In genomic region chr10:79100761-79101160, GRCh38 we compare ENCODE assay signal across 15 cellular contexts. TPM values are rescaled to one million over a fixed set of nuclear protein-coding genes. Genes with fewer than 3 reads are reported as not detected.
A peak's percentile ranks its signal among the peaks of the same experiment; 100 is the strongest.
DNase-seq lines count a peak whose midpoint lies in the region; ATAC-seq and TF ChIP-seq lines count a peak whose summit lies in the region.
"Had no signal": no experiment of that assay in that cellular context is flagged by ENCODE, and none has a peak within 500 bp of the region (broad histone marks: within the 10 kb centered on the region; RNA-seq: fewer than 3 reads in every experiment).

No MANE protein-coding gene starts in this region.

- intact Hi-C loops in testis (cut with DNase I; ENCODE audit: low total_unique reads), result no loop called here

- no peaks in the 10 kb centered on the region for H3K9me3 ChIP-seq in CD4-positive, CD25-positive, alpha-beta regulatory T cell (ENCODE audit: control insufficient read depth in 2 of 2, low read length in 2 of 2)
- H3K9me3 ChIP-seq in H9 (ENCODE audit: control insufficient read depth, low read depth, low read length) (no peaks in the 10 kb centered on the region), trophoblast cell (ENCODE audit: insufficient read depth, low read depth, low read length) (no peaks in the 10 kb centered on the region), testis (no peaks in the 10 kb centered on the region)

- H3K9ac ChIP-seq in H9 (ENCODE audit: extremely low read depth, insufficient read length, low read length) (no peak overlapping the region), trophoblast cell (ENCODE audit: low read length) (no peak overlapping the region)

- H2BK20ac ChIP-seq in H9 (ENCODE audit: low read depth, low read length, poor library complexity, severe bottlenecking), result no peak overlapping the region

- H3K27me3 Mint-ChIP-seq in CD4-positive, CD25-positive, alpha-beta regulatory T cell, result no peaks in the 10 kb centered on the region
- H3K27me3 Mint-ChIP-seq in H9 (ENCODE audit: low read depth), result no peaks in the 10 kb centered on the region
- H3K27me3 Mint-ChIP-seq in endothelial cell (ENCODE audit: unreplicated experiment), result peaks cover 25% of the 10 kb centered on the region
- H3K27me3 Mint-ChIP-seq: activated naive CD8-positive, alpha-beta T cell treated with anti-CD3 and anti-CD28 coated beads, Interleukin-2, amount 50 U/mL, for 24 hours had no signal

- WGBS in H9 (ENCODE audit: extremely low coverage, insufficient read length, low lambda C conversion rate), result no CpG with 5 or more reads among the region's 5 CpGs
- WGBS in trophoblast cell (ENCODE audit: extremely low coverage, insufficient coverage, insufficient read length), result no CpG with 5 or more reads among the region's 5 CpGs
- 58 to 74% methylated on average over 5 of the region's 5 CpGs for WGBS in testis, 2 donors

- no peaks in the 10 kb centered on the region for H3K27me3 ChIP-seq in CD4-positive, CD25-positive, alpha-beta regulatory T cell (ENCODE audit: control insufficient read depth, insufficient read depth, low read length)
- H3K27me3 ChIP-seq in H9 (ENCODE audit: insufficient read depth, low read length) (no peaks in the 10 kb centered on the region), trophoblast cell (ENCODE audit: insufficient read depth, low read length) (no peaks in the 10 kb centered on the region), testis (no peaks in the 10 kb centered on the region)

- no peak overlapping the region for H2BK15ac ChIP-seq in H9 (ENCODE audit: low read depth, low read length)

- H2AFZ ChIP-seq in H9 (ENCODE audit: low read length) (no peak overlapping the region), trophoblast cell (ENCODE audit: insufficient read depth, low read length, poor library complexity) (no peak overlapping the region)

- peaks cover 18% of the 10 kb centered on the region; the same call in 1 of the 2 replicates for H3K79me2 ChIP-seq in H9 (ENCODE audit: insufficient read depth, low read length)
- peaks cover 57% of the 10 kb centered on the region for H3K79me2 ChIP-seq in trophoblast cell (ENCODE audit: control insufficient read depth, insufficient read depth, low read length, poor library complexity)

- peaks cover 0 to 1% (median 0%) of the 10 kb centered on the region in 7 donors for H3K9me3 Mint-ChIP-seq in CD4-positive, CD25-positive, alpha-beta regulatory T cell
- H3K9me3 Mint-ChIP-seq in H9 (no peaks in the 10 kb centered on the region; a peak in 1 of 5 replicates), endothelial cell (ENCODE audit: unreplicated experiment) (no peaks in the 10 kb centered on the region)
- H3K9me3 Mint-ChIP-seq: activated naive CD8-positive, alpha-beta T cell treated with anti-CD3 and anti-CD28 coated beads, Interleukin-2, amount 50 U/mL, for 24 hours; CD14-positive monocyte had no signal

- H4K20me1 ChIP-seq in H9 (ENCODE audit: control insufficient read depth, insufficient read depth, insufficient read length), result no peaks in the 10 kb centered on the region

- no peak overlapping the region for H3K4me3 ChIP-seq in CD4-positive, CD25-positive, alpha-beta regulatory T cell (ENCODE audit: low read depth, low read length)
- H3K4me3 ChIP-seq in trophoblast cell (ENCODE audit: low read depth, low read length) (no peak overlapping the region), testis (no peak overlapping the region)
- H3K4me3 ChIP-seq: lung had no signal

- peak overlapping the region in 2 of 3 donors; percentile 67 to 74 for H3K27ac Mint-ChIP-seq in CD4-positive, CD25-positive, alpha-beta regulatory T cell
- H3K27ac Mint-ChIP-seq in H9 (peak overlapping the region in 2 of 3 experiments; percentile 21 to 89; a peak in 3 of 7 replicates), endothelial cell (ENCODE audit: unreplicated experiment) (peak overlapping the region; percentile 16)
- H3K27ac Mint-ChIP-seq: activated naive CD8-positive, alpha-beta T cell treated with anti-CD3 and anti-CD28 coated beads, Interleukin-2, amount 50 U/mL, for 24 hours had no signal

- no peak overlapping the region for H4K91ac ChIP-seq in H9 (ENCODE audit: insufficient read length, low read depth, low read length)
- H4K91ac ChIP-seq in trophoblast cell (ENCODE audit: low read depth, low read length), result no peak overlapping the region

- H3K36me3 Mint-ChIP-seq in CD4-positive, CD25-positive, alpha-beta regulatory T cell, result no peaks in the 10 kb centered on the region
- H3K36me3 Mint-ChIP-seq in H9 (ENCODE audit: insufficient read depth in 1 of 3, low read depth in 3 of 3), result peaks cover 0 to 3% (median 0%) of the 10 kb centered on the region in 3 experiments; a peak in 1 of 7 replicates
- no peaks in the 10 kb centered on the region for H3K36me3 Mint-ChIP-seq in endothelial cell (ENCODE audit: low read depth, unreplicated experiment)

- H3T11ph ChIP-seq in H9 (ENCODE audit: low read length), result no peak overlapping the region

- H3K14ac ChIP-seq in H9 (ENCODE audit: insufficient read depth, low read length), result no peak overlapping the region
- H3K14ac ChIP-seq in trophoblast cell (ENCODE audit: low read length), result no peak overlapping the region

- H3K4ac ChIP-seq in H9 (ENCODE audit: low read depth, low read length) (no peak overlapping the region), trophoblast cell (ENCODE audit: low read depth, low read length) (peak overlapping the region; percentile 82)

- no peak for TF ChIP-seq CTCF in H9 (conservative IDR thresholded peaks at IDR 0.05)
- no peak for TF ChIP-seq CTCF in endothelial cell (IDR thresholded peaks at IDR 0.05; ENCODE audit: unreplicated experiment)
- no peak for TF ChIP-seq CTCF in testis (IDR thresholded peaks at IDR 0.05)

- H3K27ac ChIP-seq in CD4-positive, CD25-positive, alpha-beta regulatory T cell (ENCODE audit: insufficient read depth, low read length, poor library complexity, severe bottlenecking), result no peak overlapping the region
- H3K27ac ChIP-seq in H9 (ENCODE audit: insufficient read length, low read depth, low read length), result no peak overlapping the region
- no peak overlapping the region for H3K27ac ChIP-seq in trophoblast cell (ENCODE audit: low read depth, low read length)
- H3K27ac ChIP-seq in testis, result no peak overlapping the region

- H3K79me1 ChIP-seq in H9 (ENCODE audit: insufficient read depth, low read depth, low read length, poor library complexity, severe bottlenecking) (peaks cover 10% of the 10 kb centered on the region), trophoblast cell (ENCODE audit: low read length) (no peaks in the 10 kb centered on the region)

- TF ChIP-seq POLR2A in testis (IDR thresholded peaks at IDR 0.05), result no peak

- no peak overlapping the region for H2BK5ac ChIP-seq in H9 (ENCODE audit: insufficient read length, low read length)
- no peak overlapping the region for H2BK5ac ChIP-seq in trophoblast cell (ENCODE audit: low read depth, low read length, poor library complexity)

- H4K5ac ChIP-seq in H9 (ENCODE audit: insufficient read length, low read depth, low read length), result no peak overlapping the region

- no peaks in the 10 kb centered on the region for H3K23me2 ChIP-seq in H9 (ENCODE audit: insufficient read length, low read depth, low read length, poor library complexity, severe bottlenecking)

- H3K18ac ChIP-seq in H9 (ENCODE audit: insufficient read length, low read depth, low read length) (no peak overlapping the region), trophoblast cell (ENCODE audit: low read length) (no peak overlapping the region)

- ATAC-seq in CD4-positive, CD25-positive, alpha-beta regulatory T cell (ENCODE audit: low read depth in 2 of 2), result no peak
- ATAC-seq in HG03139 (IDR thresholded peaks at IDR 0.05; ENCODE audit: unreplicated experiment), result no peak
- ATAC-seq: activated naive CD8-positive, alpha-beta T cell treated with anti-CD3 and anti-CD28 coated beads, Interleukin-2, amount 50 U/mL, for 24 hours; SK-N-SH treated with all-trans-retinoic acid at 6 μM for 48 hours had no signal

- H3K23ac ChIP-seq in H9 (ENCODE audit: insufficient read length, low read depth, low read length) (no peak overlapping the region), trophoblast cell (ENCODE audit: low read length) (no peak overlapping the region)

- H2BK120ac ChIP-seq in H9 (ENCODE audit: low read depth, low read length, poor library complexity, severe bottlenecking) (no peak overlapping the region), trophoblast cell (ENCODE audit: insufficient read depth, low read length, poor library complexity) (no peak overlapping the region)

- DNase-seq in CD4-positive, CD25-positive, alpha-beta regulatory T cell, result no peak
- DNase-seq in H9, result no peak
- DNase-seq in endothelial cell (ENCODE audit: low spot score), result no peak
- DNase-seq in trophoblast cell, result no peak
- no peak for DNase-seq in NCI-H1105 treated with DMSO at 0.1 percent for 48 hours (lab: John Stamatoyannopoulos, UW)
- no peak for DNase-seq in MV-4-11 (lab: John Stamatoyannopoulos, UW)
- no peak for DNase-seq in testis
- DNase-seq: activated CD8-positive, alpha-beta memory T cell treated with anti-CD3 and anti-CD28 coated beads, Interleukin-2, amount 50 U/mL, for 4 hours; activated naive CD8-positive, alpha-beta T cell treated with anti-CD3 and anti-CD28 coated beads, Interleukin-2, amount 50 U/mL, for 24 hours; dermis blood vessel endothelial cell; NCI-H1092 treated with DMSO at 0.1 percent for 48 hours had no signal

- H3K4me1 ChIP-seq in CD4-positive, CD25-positive, alpha-beta regulatory T cell (ENCODE audit: control insufficient read depth, insufficient read depth, low read length, poor library complexity, severe bottlenecking), result peaks cover 15% of the 10 kb centered on the region
- H3K4me1 ChIP-seq in H9 (ENCODE audit: insufficient read depth, low read length) (peaks cover 11% of the 10 kb centered on the region; the same call in 1 of the 2 replicates), trophoblast cell (ENCODE audit: control insufficient read depth in 1 of 2, insufficient read depth in 2 of 2, low read length in 2 of 2) (peaks cover 14 to 20% of the 10 kb centered on the region in 2 experiments), testis (peaks cover 48% of the 10 kb centered on the region)

- peaks cover 6 to 82% (median 29%) of the 10 kb centered on the region in 4 donors for H3K4me1 Mint-ChIP-seq in CD4-positive, CD25-positive, alpha-beta regulatory T cell
- H3K4me1 Mint-ChIP-seq in H9 (peaks cover 57 to 77% of the 10 kb centered on the region in 2 experiments), endothelial cell (ENCODE audit: unreplicated experiment) (peaks cover 73% of the 10 kb centered on the region)

- H4K12ac ChIP-seq in trophoblast cell (ENCODE audit: low read depth, low read length), result no peak overlapping the region

- H3K4me2 ChIP-seq in H9 (ENCODE audit: insufficient read depth, insufficient read length, low read length) (no peak overlapping the region), trophoblast cell (ENCODE audit: low read length) (no peak overlapping the region)

- H3K56ac ChIP-seq in H9 (ENCODE audit: insufficient read length, low read depth, low read length), result no peak overlapping the region

- H4K8ac ChIP-seq in H9 (replicated peaks; ENCODE audit: insufficient read length, low read depth, low read length) (no peak overlapping the region), trophoblast cell (ENCODE audit: low read depth, low read length) (no peak overlapping the region)

- H2BK12ac ChIP-seq in H9 (ENCODE audit: insufficient read length, low read depth, low read length), result no peak overlapping the region
- no peak overlapping the region for H2BK12ac ChIP-seq in trophoblast cell (ENCODE audit: low read length)

- no peak overlapping the region for H2AK5ac ChIP-seq in H9 (ENCODE audit: insufficient read length, low read length)
- no peak overlapping the region for H2AK5ac ChIP-seq in trophoblast cell (ENCODE audit: low read length)

- H3K4me3 Mint-ChIP-seq in CD4-positive, CD25-positive, alpha-beta regulatory T cell, result peak overlapping the region in 2 of 4 donors; percentile 31 to 56
- H3K4me3 Mint-ChIP-seq in H9 (no peak overlapping the region), endothelial cell (ENCODE audit: unreplicated experiment) (no peak overlapping the region)
- H3K4me3 Mint-ChIP-seq: activated naive CD8-positive, alpha-beta T cell treated with anti-CD3 and anti-CD28 coated beads, Interleukin-2, amount 50 U/mL, for 24 hours; CD14-positive monocyte had no signal

- no peaks in the 10 kb centered on the region for H3K36me3 ChIP-seq in CD4-positive, CD25-positive, alpha-beta regulatory T cell (ENCODE audit: control insufficient read depth, insufficient read depth, low read length)
- peaks cover 14 to 22% of the 10 kb centered on the region in 2 experiments for H3K36me3 ChIP-seq in trophoblast cell (ENCODE audit: control insufficient read depth in 1 of 2, insufficient read depth in 2 of 2, low read length in 2 of 2)
- H3K36me3 ChIP-seq in testis (ENCODE audit: low read depth, missing control alignments), result no peaks in the 10 kb centered on the region

RNA-seq across cellular contexts. Expression of gene ZMIZ1, which starts 32.0 kb away (rescaled TPM):
- 34.8 TPM for total RNA-seq in CD4-positive, CD25-positive, alpha-beta regulatory T cell
- polyA plus RNA-seq in CD4-positive, CD25-positive, alpha-beta regulatory T cell, result 1 to 10 TPM; 1.5 to 2.3 (median 1.9) TPM
- total RNA-seq in H9 (2021) (31.8 and 36.9 TPM in 2 replicates), endothelial cell (ENCODE audit: unreplicated experiment) (102 TPM), testis (10 to 100 TPM; 18.8 to 22.0 TPM)
- polyA plus RNA-seq in trophoblast cell (2013), result 52.4 and 54.3 TPM in 2 replicates
- 15.2 TPM for polyA plus RNA-seq in testis (ENCODE audit: insufficient read depth, low read depth, low replicate concordance)

Comparison
In these comparisons a context has a peak if more than half of its experiments do, and no peak if none do; other contexts are left out.
1. H3K27ac Mint-ChIP-seq: peak in every context shown above with its lines; median percentile 70 in CD4-positive, CD25-positive, alpha-beta regulatory T cell; 55 in H9; 16 in endothelial cell.